Comparison of ENCODE assay signal across 8 cellular contexts in genomic region chr6:14117158-14118090, GRCh38. TPM values are rescaled to one million over a fixed set of nuclear protein-coding genes. Genes with fewer than 3 reads are reported as not detected.
DNase-seq lines count a peak whose midpoint lies in the region; ATAC-seq and TF ChIP-seq lines count a peak whose summit lies in the region.

Gene CD83 (plus strand): TSS chr6:14117772. CDS start chr6:14117812, 40 bp downstream.

- peaks cover 4% of the 10 kb centered on the region for H3K79me1 ChIP-seq in trophoblast cell (ENCODE audit: low read length)

- H4K12ac ChIP-seq in trophoblast cell (ENCODE audit: low read depth, low read length), result peak within 1 kb of the TSS; percentile 34

- no peaks in the 10 kb centered on the region for H3K79me2 ChIP-seq in SK-N-SH (ENCODE audit: insufficient read depth)
- H3K79me2 ChIP-seq in trophoblast cell (ENCODE audit: control insufficient read depth, insufficient read depth, low read length, poor library complexity), result peaks cover 1% of the 10 kb centered on the region

- no peak for TF ChIP-seq EP300 in SK-N-SH (IDR thresholded peaks at IDR 0.05; ENCODE audit: borderline replicate concordance in 1 of 2, low read depth in 1 of 2, low read length in 1 of 2)

- ATAC-seq in GM21360 (IDR thresholded peaks at IDR 0.05; ENCODE audit: unreplicated experiment) (peak; percentile 58), Right ventricle myocardium inferior (peak; percentile 93)

- H3K4me3 Mint-ChIP-seq in activated naive CD4-positive, alpha-beta T cell treated with anti-CD3 and anti-CD28 coated beads, Interleukin-2, amount 10 ng/mL, durations not matched to agents 7 days and 5 days, result peak within 1 kb of the TSS; percentile 90
- H3K4me3 Mint-ChIP-seq in type B pancreatic cell, result peak within 1 kb of the TSS; percentile 94

- intact Hi-C loops in Right ventricle myocardium inferior (cut with DNase I), result no loop called here

- H3K27me3 ChIP-seq in HUES6 (ENCODE audit: control insufficient read depth, insufficient read depth, low read length) (peaks cover 18% of the 10 kb centered on the region), SK-N-SH (ENCODE audit: insufficient read depth) (no peaks in the 10 kb centered on the region; the same call in 1 of the 2 replicates), trophoblast cell (ENCODE audit: insufficient read depth, low read length) (peaks cover 2% of the 10 kb centered on the region)

- H4K91ac ChIP-seq in trophoblast cell (ENCODE audit: low read depth, low read length), result no peak within 1 kb of the TSS

- peak within 1 kb of the TSS; percentile 58 for H3K9ac ChIP-seq in HUES6 (ENCODE audit: low read length)
- peak within 1 kb of the TSS; percentile 69 for H3K9ac ChIP-seq in SK-N-SH
- peak within 1 kb of the TSS; percentile 90 for H3K9ac ChIP-seq in trophoblast cell (ENCODE audit: low read length)

- TF ChIP-seq CTCF in SK-N-SH (IDR thresholded peaks at IDR 0.05), result peak; percentile 32; the same call in 1 of the 2 replicates
- peak; percentile 33 for TF ChIP-seq CTCF in type B pancreatic cell (conservative IDR thresholded peaks at IDR 0.05)

- H3K4ac ChIP-seq in trophoblast cell (ENCODE audit: low read depth, low read length), result no peak within 1 kb of the TSS

- H3K36me3 ChIP-seq in HUES6 (ENCODE audit: control insufficient read depth, insufficient read depth, low read length) (no peaks in the 10 kb centered on the region), SK-N-SH (replicated peaks in 1 of 2; ENCODE audit: control insufficient read depth in 1 of 2, insufficient read depth in 2 of 2, low read length in 1 of 2) (no peaks in the 10 kb centered on the region), trophoblast cell (ENCODE audit: control insufficient read depth in 1 of 2, insufficient read depth in 2 of 2, low read length in 2 of 2) (no peaks in the 10 kb centered on the region)

- peaks cover 6% of the 10 kb centered on the region for H3F3A ChIP-seq in SK-N-SH (replicated peaks; ENCODE audit: insufficient read depth)

- WGBS in SK-N-SH (ENCODE audit: low lambda C conversion rate), result 0% methylated on average over 17 of the region's 106 CpGs
- no CpG with 5 or more reads among the region's 106 CpGs for WGBS in trophoblast cell (ENCODE audit: extremely low coverage, insufficient coverage, insufficient read length)

- H3K27me3 Mint-ChIP-seq in activated naive CD4-positive, alpha-beta T cell treated with anti-CD3 and anti-CD28 coated beads, Interleukin-2, amount 10 ng/mL, durations not matched to agents 7 days and 5 days, result peaks cover 38% of the 10 kb centered on the region
- peaks cover 33% of the 10 kb centered on the region for H3K27me3 Mint-ChIP-seq in type B pancreatic cell

- H2AFZ ChIP-seq in SK-N-SH (ENCODE audit: low read depth), result peak within 1 kb of the TSS; percentile 97
- H2AFZ ChIP-seq in trophoblast cell (ENCODE audit: insufficient read depth, low read length, poor library complexity), result peak within 1 kb of the TSS; percentile 88

- CTCF ChIA-PET in SK-N-SH (lab: Yijun Ruan, JAX), result interaction anchor here (1.0 to 1.3 kb wide), 2 partner anchors 9 to 17 kb away, joined by 4 read pairs; no protein-coding TSS in a partner anchor
- CTCF ChIA-PET in activated naive CD4-positive, alpha-beta T cell treated with anti-CD3 and anti-CD28 coated beads, Interleukin-2, amount 10 ng/mL, durations not matched to agents 7 days and 5 days (lab: Charles Lee), result interaction anchor here (0.8 kb wide), 1 partner anchor 9 kb away, joined by 3 read pairs; no protein-coding TSS in a partner anchor

- H3K9me2 ChIP-seq in SK-N-SH, result no peaks in the 10 kb centered on the region

- no peaks in the 10 kb centered on the region for H4K20me1 ChIP-seq in SK-N-SH (ENCODE audit: insufficient read depth)

- H2BK120ac ChIP-seq in trophoblast cell (ENCODE audit: insufficient read depth, low read length, poor library complexity), result peak within 1 kb of the TSS; percentile 29

- TF ChIP-seq RAD21 in SK-N-SH (IDR thresholded peaks at IDR 0.05; ENCODE audit: low read length), result no peak

- H3K23ac ChIP-seq in trophoblast cell (ENCODE audit: low read length), result no peak within 1 kb of the TSS

- H2BK12ac ChIP-seq in trophoblast cell (ENCODE audit: low read length), result no peak within 1 kb of the TSS

- H3K4me1 ChIP-seq in HUES6 (ENCODE audit: control insufficient read depth, insufficient read depth, low read length) (peaks cover 6% of the 10 kb centered on the region; the same call in 1 of the 2 replicates), SK-N-SH (ENCODE audit: control insufficient read depth in 1 of 2, insufficient read depth in 2 of 2, low read depth in 1 of 2, low read length in 1 of 2) (peaks cover 0 to 10% of the 10 kb centered on the region in 2 experiments; a peak in 2 of 4 replicates), trophoblast cell (ENCODE audit: control insufficient read depth in 1 of 2, insufficient read depth in 2 of 2, low read length in 2 of 2) (peaks cover 0 to 6% of the 10 kb centered on the region in 2 experiments)

- no peaks in the 10 kb centered on the region for H3K9me3 Mint-ChIP-seq in activated naive CD4-positive, alpha-beta T cell treated with anti-CD3 and anti-CD28 coated beads, Interleukin-2, amount 10 ng/mL, durations not matched to agents 7 days and 5 days
- H3K9me3 Mint-ChIP-seq in type B pancreatic cell, result no peaks in the 10 kb centered on the region

- no peaks in the 10 kb centered on the region for H3K9me3 ChIP-seq in HUES6 (ENCODE audit: control insufficient read depth, insufficient read depth, low read depth, low read length)
- no peaks in the 10 kb centered on the region for H3K9me3 ChIP-seq in SK-N-SH
- peaks cover 4% of the 10 kb centered on the region for H3K9me3 ChIP-seq in trophoblast cell (ENCODE audit: insufficient read depth, low read depth, low read length)

- H3K4me3 ChIP-seq in HUES6 (ENCODE audit: low read depth, low read length), result peak within 1 kb of the TSS; percentile 92
- H3K4me3 ChIP-seq in SK-N-SH (ENCODE audit: low read depth in 2 of 2, low read length in 1 of 2), result peak within 1 kb of the TSS; percentile 79 to 88
- peak within 1 kb of the TSS; percentile 86 for H3K4me3 ChIP-seq in trophoblast cell (ENCODE audit: low read depth, low read length)

- H2AK5ac ChIP-seq in trophoblast cell (ENCODE audit: low read length), result no peak within 1 kb of the TSS

- H2BK5ac ChIP-seq in trophoblast cell (ENCODE audit: low read depth, low read length, poor library complexity), result no peak within 1 kb of the TSS

- H3K27ac Mint-ChIP-seq in activated naive CD4-positive, alpha-beta T cell treated with anti-CD3 and anti-CD28 coated beads, Interleukin-2, amount 10 ng/mL, durations not matched to agents 7 days and 5 days, result peak within 1 kb of the TSS; percentile 79
- peak within 1 kb of the TSS; percentile 82 for H3K27ac Mint-ChIP-seq in type B pancreatic cell

- POLR2A ChIA-PET in SK-N-SH (lab: Yijun Ruan, JAX), result no interaction called here

- H3K4me1 Mint-ChIP-seq in activated naive CD4-positive, alpha-beta T cell treated with anti-CD3 and anti-CD28 coated beads, Interleukin-2, amount 10 ng/mL, durations not matched to agents 7 days and 5 days, result peaks cover 30% of the 10 kb centered on the region
- peaks cover 10% of the 10 kb centered on the region for H3K4me1 Mint-ChIP-seq in type B pancreatic cell (ENCODE audit: unreplicated experiment)

- H3K18ac ChIP-seq in trophoblast cell (ENCODE audit: low read length), result no peak within 1 kb of the TSS

- H3K4me2 ChIP-seq in SK-N-SH (peak within 1 kb of the TSS; percentile 90), trophoblast cell (ENCODE audit: low read length) (peak within 1 kb of the TSS; percentile 97)

- H3K14ac ChIP-seq in trophoblast cell (ENCODE audit: low read length), result peak within 1 kb of the TSS; percentile 55

- DNase-seq in DMS153 (lab: John Stamatoyannopoulos, UW), result peak; percentile 44
- DNase-seq in SK-N-SH, result peak; percentile 99
- peak; percentile 83 for DNase-seq in activated naive CD4-positive, alpha-beta T cell treated with anti-CD3 and anti-CD28 coated beads, Interleukin-2, amount 10 ng/mL, durations not matched to agents 7 days and 5 days
- DNase-seq in Right ventricle myocardium inferior (ENCODE audit: missing footprints), result peak; percentile 91
- DNase-seq in trophoblast cell, result peak; percentile 52 to 65
- no peak for DNase-seq in type B pancreatic cell (ENCODE audit: extremely low spot score, unreplicated experiment)

- H3K36me3 Mint-ChIP-seq in activated naive CD4-positive, alpha-beta T cell treated with anti-CD3 and anti-CD28 coated beads, Interleukin-2, amount 10 ng/mL, durations not matched to agents 7 days and 5 days, result peaks cover 21% of the 10 kb centered on the region
- H3K36me3 Mint-ChIP-seq in type B pancreatic cell, result peaks cover 3% of the 10 kb centered on the region

- H3K27ac ChIP-seq in HUES6 (ENCODE audit: low read depth, low read length), result no peak within 1 kb of the TSS
- H3K27ac ChIP-seq in SK-N-SH (ENCODE audit: low read depth in 2 of 2, low read length in 1 of 2), result no peak within 1 kb of the TSS; a peak in 1 of 4 replicates
- H3K27ac ChIP-seq in trophoblast cell (ENCODE audit: low read depth, low read length), result no peak within 1 kb of the TSS

- H4K8ac ChIP-seq in trophoblast cell (ENCODE audit: low read depth, low read length), result peak within 1 kb of the TSS; percentile 33

TF ChIP-seq in SK-N-SH, 30 proteins besides CTCF, POLR2A, EP300 and RAD21:
- TF ChIP-seq JUND (IDR thresholded peaks at IDR 0.05), result no peak
- peak; percentile 57; the same call in 1 of the 2 replicates for TF ChIP-seq MAX (IDR thresholded peaks at IDR 0.05; ENCODE audit: low read depth)
- no peak for TF ChIP-seq POLR2AphosphoS5 (IDR thresholded peaks at IDR 0.05; ENCODE audit: low read depth, low read length)
- TF ChIP-seq NRF1 (IDR thresholded peaks at IDR 0.05; ENCODE audit: low read depth, low read length), result peak; percentile 14; the same call in 1 of the 2 replicates

RNA-seq across cellular contexts. Expression of gene CD83, which starts in this region (rescaled TPM):
- 1.9 and 2.0 TPM in 2 replicates for polyA plus RNA-seq in SK-N-SH (2012; rRNA removed)
- 2.4 and 2.6 TPM in 2 replicates for polyA plus RNA-seq in SK-N-SH (2012; cell fraction: cytosol; rRNA removed)
- polyA plus RNA-seq in SK-N-SH (2012; cell fraction: nucleus; rRNA removed), result 0.81 and 1.1 TPM in 2 replicates
- total RNA-seq in Right ventricle myocardium inferior, result 1.3 TPM
- polyA plus RNA-seq in trophoblast cell (2013), result 1.3 and 1.4 TPM in 2 replicates
- total RNA-seq in type B pancreatic cell (ENCODE audit: low replicate concordance), result 1.7 and 7.7 TPM in 2 replicates
